Comparison of ENCODE assay signal across 21 cellular contexts in genomic region chr15:35693286-35693685, GRCh38.
DNase-seq lines count a peak whose midpoint lies in the region; ATAC-seq and TF ChIP-seq lines count a peak whose summit lies in the region.
"Had no signal": no experiment of that assay in that cellular context is flagged by ENCODE, and none has a peak within 500 bp of the region (broad histone marks: within the 10 kb centered on the region; RNA-seq: fewer than 3 reads in every experiment).

No MANE protein-coding gene starts in this region.

- no peak for TF ChIP-seq CTCF in fibroblast of pulmonary artery (IDR thresholded peaks at IDR 0.05; ENCODE audit: low read length, missing control alignments)
- TF ChIP-seq CTCF in upper lobe of left lung (IDR thresholded peaks at IDR 0.05), result no peak

- peak overlapping the region; percentile 45 for H3K4me2 ChIP-seq in skeletal muscle satellite cell (ENCODE audit: low read length)

- peak overlapping the region; percentile 23 for H3K9ac ChIP-seq in skeletal muscle satellite cell (ENCODE audit: low read depth, low read length)

- no peak for TF ChIP-seq EP300 in upper lobe of left lung (IDR thresholded peaks at IDR 0.05)

- H3K9me3 ChIP-seq in skeletal muscle satellite cell (replicated peaks; ENCODE audit: low read length) (no peaks in the 10 kb centered on the region), upper lobe of left lung (no peaks in the 10 kb centered on the region)
- H3K9me3 ChIP-seq: testis had no signal

- peak; percentile 15 for DNase-seq in HCEC 1CT
- DNase-seq in astrocyte of the hippocampus (ENCODE audit: low read depth, low spot score), result peak; percentile 28
- peak; percentile 75 for DNase-seq in fibroblast of pulmonary artery (ENCODE audit: low read depth)
- no peak for DNase-seq in upper lobe of left lung
- DNase-seq: activated CD4-positive, CD25-positive, alpha-beta regulatory T cell treated with anti-CD3 and anti-CD28 coated beads, Interleukin-2, amount 50 U/mL, for 72 hours; activated CD8-positive, alpha-beta T cell treated with anti-CD3 and anti-CD28 coated beads, Interleukin-2, amount 10 ng/mL, durations not matched to agents 7 days and 5 days; activated T-cell treated with anti-CD3 and anti-CD28 coated beads, Interleukin-2, amount 50 U/mL, for 1 hour; AML-193; amygdala; CD8-positive, alpha-beta T cell; immature natural killer cell; KG1; NCI-H774; stimulated activated CD4-positive, alpha-beta T cell treated with anti-CD3 and anti-CD28 coated beads, Interleukin-1b, Interleukin-23, amount 100 ng/mL, for 48 hours; testis had no signal

- no peak for ATAC-seq in HG03139 (IDR thresholded peaks at IDR 0.05; ENCODE audit: unreplicated experiment)
- no peak for ATAC-seq in GM21619 (IDR thresholded peaks at IDR 0.05; ENCODE audit: unreplicated experiment)
- ATAC-seq in upper lobe of left lung (ENCODE audit: low FRiP score in 2 of 2), result no peak
- ATAC-seq in GM21515 (IDR thresholded peaks at IDR 0.05; ENCODE audit: unreplicated experiment), result no peak
- ATAC-seq: activated CD8-positive, alpha-beta T cell treated with anti-CD3 and anti-CD28 coated beads, Interleukin-2, amount 10 ng/mL, durations not matched to agents 7 days and 5 days; CD8-positive, alpha-beta T cell; HCT116; stimulated activated memory B cell treated with anti-CD40 and anti-IgM and Interleukin-4, amounts not matched to agents 10 μg/mL and 1 μg/mL and 100 μg/mL, for 72 hours had no signal

- H3K4me1 ChIP-seq in skeletal muscle satellite cell (ENCODE audit: control insufficient read depth, insufficient read depth, low read length) (peaks cover 66% of the 10 kb centered on the region), upper lobe of left lung (peaks cover 17 to 38% (median 26%) of the 10 kb centered on the region in 4 donors)

- no peak for TF ChIP-seq POLR2A in upper lobe of left lung (IDR thresholded peaks at IDR 0.05)

- peak overlapping the region in 2 of 4 donors; percentile 7 to 13 for H3K27ac ChIP-seq in upper lobe of left lung
- H3K27ac ChIP-seq: testis had no signal

- 33 to 73% methylated on average over 2 of the region's 2 CpGs for WGBS in upper lobe of left lung, 2 donors

- H3K27me3 ChIP-seq in skeletal muscle satellite cell (ENCODE audit: control insufficient read depth, insufficient read depth, low read length) (no peaks in the 10 kb centered on the region), upper lobe of left lung (no peaks in the 10 kb centered on the region)
- H3K27me3 ChIP-seq: testis had no signal

- H3K36me3 ChIP-seq in skeletal muscle satellite cell (ENCODE audit: insufficient read depth, low read length) (no peaks in the 10 kb centered on the region), upper lobe of left lung (no peaks in the 10 kb centered on the region)

- H3K4me3 ChIP-seq in fibroblast of pulmonary artery (replicated peaks; ENCODE audit: low read depth, low read length), result no peak overlapping the region
- H3K4me3 ChIP-seq in skeletal muscle satellite cell (ENCODE audit: low read length), result no peak overlapping the region
- H3K4me3 ChIP-seq in upper lobe of left lung, result no peak overlapping the region
- H3K4me3 ChIP-seq: testis had no signal

Comparison
In these comparisons a context has a peak if more than half of its experiments do, and no peak if none do; other contexts are left out.
1. DNase-seq: peak in HCEC 1CT (single experiment), astrocyte of the hippocampus (single experiment) and fibroblast of pulmonary artery (single experiment); none in upper lobe of left lung (0 of 2).